In genomic region chr16:17395849-17396480, GRCh38 we compare ENCODE assay signal across 10 cellular contexts.
DNase-seq lines count a peak whose midpoint lies in the region; ATAC-seq and TF ChIP-seq lines count a peak whose summit lies in the region.
"Had no signal": no experiment of that assay in that cellular context is flagged by ENCODE, and none has a peak within 500 bp of the region (broad histone marks: within the 10 kb centered on the region; RNA-seq: fewer than 3 reads in every experiment).

No MANE protein-coding gene starts in this region.

- TF ChIP-seq CTCF in activated CD8-positive, alpha-beta T cell treated with anti-CD3 and anti-CD28 coated beads for 36 hours (IDR thresholded peaks at IDR 0.05): no peak
- TF ChIP-seq CTCF in upper lobe of right lung (IDR thresholded peaks at IDR 0.05) (no peak), endothelial cell (IDR thresholded peaks at IDR 0.05; ENCODE audit: unreplicated experiment) (no peak)

- no peak overlapping the region for H3K23ac ChIP-seq in mesenchymal stem cell (ENCODE audit: low read length in 2 of 2)

- 78% methylated on average over 9 of the region's 9 CpGs for WGBS in mesenchymal stem cell

- H4K91ac ChIP-seq in mesenchymal stem cell (ENCODE audit: low read length): no peak overlapping the region

- H2BK12ac ChIP-seq in mesenchymal stem cell (ENCODE audit: low read length in 2 of 2): no peak overlapping the region

- H2BK15ac ChIP-seq in mesenchymal stem cell (ENCODE audit: low read depth, poor library complexity, severe bottlenecking): no peak overlapping the region

- H3K4me1 ChIP-seq in mesenchymal stem cell (ENCODE audit: control insufficient read depth, insufficient read depth, low read depth, low read length): no peaks in the 10 kb centered on the region
- H3K4me1 ChIP-seq in upper lobe of right lung: peaks cover 31% of the 10 kb centered on the region
- H3K4me1 ChIP-seq: foreskin keratinocyte, psoas muscle had no signal

- H3K79me1 ChIP-seq in mesenchymal stem cell (replicated peaks; ENCODE audit: low read length, poor library complexity, severe bottlenecking): no peaks in the 10 kb centered on the region

- peaks cover 5% of the 10 kb centered on the region for H3K9me3 Mint-ChIP-seq in activated CD8-positive, alpha-beta T cell treated with anti-CD3 and anti-CD28 coated beads for 36 hours
- no peaks in the 10 kb centered on the region for H3K9me3 Mint-ChIP-seq in activated CD8-positive, alpha-beta T cell treated with anti-CD3 and anti-CD28 coated beads, Interleukin-2, amount 10 ng/mL, durations not matched to agents 7 days and 5 days (ENCODE audit: insufficient read depth)
- no peaks in the 10 kb centered on the region for H3K9me3 Mint-ChIP-seq in endothelial cell (ENCODE audit: unreplicated experiment)

- no peak for DNase-seq in activated CD8-positive, alpha-beta T cell treated with anti-CD3 and anti-CD28 coated beads for 36 hours
- no peak for DNase-seq in activated CD8-positive, alpha-beta T cell treated with anti-CD3 and anti-CD28 coated beads, Interleukin-2, amount 10 ng/mL, durations not matched to agents 7 days and 5 days
- DNase-seq in epithelial cell of prostate (ENCODE audit: low read depth, low spot score): peak; percentile 45
- no peak for DNase-seq in mesenchymal stem cell
- no peak for DNase-seq in upper lobe of right lung
- DNase-seq in endothelial cell (ENCODE audit: low spot score): no peak
- DNase-seq: foreskin keratinocyte, psoas muscle had no signal

- no peaks in the 10 kb centered on the region for H3K27me3 Mint-ChIP-seq in activated CD8-positive, alpha-beta T cell treated with anti-CD3 and anti-CD28 coated beads for 36 hours
- H3K27me3 Mint-ChIP-seq in activated CD8-positive, alpha-beta T cell treated with anti-CD3 and anti-CD28 coated beads, Interleukin-2, amount 10 ng/mL, durations not matched to agents 7 days and 5 days (ENCODE audit: low read depth): no peaks in the 10 kb centered on the region
- peaks cover 2% of the 10 kb centered on the region for H3K27me3 Mint-ChIP-seq in endothelial cell (ENCODE audit: unreplicated experiment)

- intact Hi-C loops in activated CD8-positive, alpha-beta T cell treated with anti-CD3 and anti-CD28 coated beads for 36 hours (cut with micrococcal nuclease): no loop called here
- intact Hi-C loops in upper lobe of right lung (cut with DNase I): no loop called here

- no peak overlapping the region for H2AFZ ChIP-seq in mesenchymal stem cell (ENCODE audit: low read depth, low read length)

- H3K9ac ChIP-seq in mesenchymal stem cell (ENCODE audit: low read length): peak overlapping the region; percentile 21

- no peaks in the 10 kb centered on the region for H3K36me3 ChIP-seq in mesenchymal stem cell (ENCODE audit: control insufficient read depth in 1 of 2, insufficient read depth in 2 of 2, low read depth in 1 of 2, low read length in 2 of 2)
- H3K36me3 ChIP-seq in upper lobe of right lung: no peaks in the 10 kb centered on the region

- H3K4me2 ChIP-seq in mesenchymal stem cell (ENCODE audit: low read length, poor library complexity, severe bottlenecking): no peak overlapping the region

- peak overlapping the region; percentile 34 for H3K27ac Mint-ChIP-seq in activated CD8-positive, alpha-beta T cell treated with anti-CD3 and anti-CD28 coated beads for 36 hours
- H3K27ac Mint-ChIP-seq in activated CD8-positive, alpha-beta T cell treated with anti-CD3 and anti-CD28 coated beads, Interleukin-2, amount 10 ng/mL, durations not matched to agents 7 days and 5 days: no peak overlapping the region
- H3K27ac Mint-ChIP-seq in endothelial cell (ENCODE audit: unreplicated experiment): no peak overlapping the region

- peaks cover 24% of the 10 kb centered on the region for H3K4me1 Mint-ChIP-seq in activated CD8-positive, alpha-beta T cell treated with anti-CD3 and anti-CD28 coated beads for 36 hours (ENCODE audit: low read depth)
- H3K4me1 Mint-ChIP-seq in activated CD8-positive, alpha-beta T cell treated with anti-CD3 and anti-CD28 coated beads, Interleukin-2, amount 10 ng/mL, durations not matched to agents 7 days and 5 days (ENCODE audit: low read depth): peaks cover 36% of the 10 kb centered on the region
- peaks cover 7% of the 10 kb centered on the region for H3K4me1 Mint-ChIP-seq in endothelial cell (ENCODE audit: unreplicated experiment)

- H3K4me3 ChIP-seq in mesenchymal stem cell (ENCODE audit: insufficient read depth in 1 of 2, low read depth in 1 of 2, low read length in 2 of 2) (no peak overlapping the region), upper lobe of right lung (no peak overlapping the region)
- H3K4me3 ChIP-seq: psoas muscle had no signal

- CTCF ChIA-PET in activated CD8-positive, alpha-beta T cell treated with anti-CD3 and anti-CD28 coated beads for 36 hours (lab: Charles Lee): interaction anchor here (1.0 kb wide), 1 partner anchor 20 kb away, joined by 3 read pairs; no protein-coding TSS in a partner anchor
- CTCF ChIA-PET in activated CD8-positive, alpha-beta T cell treated with anti-CD3 and anti-CD28 coated beads, Interleukin-2, amount 10 ng/mL, durations not matched to agents 7 days and 5 days (lab: Charles Lee): no interaction called here

- POLR2A ChIA-PET in activated CD8-positive, alpha-beta T cell treated with anti-CD3 and anti-CD28 coated beads for 36 hours (lab: Charles Lee): interaction anchor here (0.9 kb wide), 1 partner anchor 71 kb away, joined by 4 read pairs; no protein-coding TSS in a partner anchor
- POLR2A ChIA-PET in activated CD8-positive, alpha-beta T cell treated with anti-CD3 and anti-CD28 coated beads, Interleukin-2, amount 10 ng/mL, durations not matched to agents 7 days and 5 days (lab: Charles Lee): no interaction called here

- no peak overlapping the region for H4K8ac ChIP-seq in mesenchymal stem cell (ENCODE audit: low read length)

- H2BK5ac ChIP-seq in mesenchymal stem cell (ENCODE audit: low read depth, low read length, poor library complexity, severe bottlenecking): no peak overlapping the region

- no peak overlapping the region for H3K18ac ChIP-seq in mesenchymal stem cell (ENCODE audit: low read depth in 1 of 2, low read length in 2 of 2)

- no peak overlapping the region for H3K4me3 Mint-ChIP-seq in activated CD8-positive, alpha-beta T cell treated with anti-CD3 and anti-CD28 coated beads for 36 hours
- no peak overlapping the region for H3K4me3 Mint-ChIP-seq in activated CD8-positive, alpha-beta T cell treated with anti-CD3 and anti-CD28 coated beads, Interleukin-2, amount 10 ng/mL, durations not matched to agents 7 days and 5 days
- H3K4me3 Mint-ChIP-seq in endothelial cell (ENCODE audit: unreplicated experiment): no peak overlapping the region

- no peak overlapping the region for H3K14ac ChIP-seq in mesenchymal stem cell (ENCODE audit: low read length in 2 of 2)

- peaks cover 4% of the 10 kb centered on the region for H3K36me3 Mint-ChIP-seq in activated CD8-positive, alpha-beta T cell treated with anti-CD3 and anti-CD28 coated beads for 36 hours (ENCODE audit: low read depth)
- peaks cover 66% of the 10 kb centered on the region for H3K36me3 Mint-ChIP-seq in activated CD8-positive, alpha-beta T cell treated with anti-CD3 and anti-CD28 coated beads, Interleukin-2, amount 10 ng/mL, durations not matched to agents 7 days and 5 days (ENCODE audit: low read depth)
- H3K36me3 Mint-ChIP-seq in endothelial cell (ENCODE audit: low read depth, unreplicated experiment): no peaks in the 10 kb centered on the region

- no peak overlapping the region for H2BK120ac ChIP-seq in mesenchymal stem cell (ENCODE audit: low read depth, low read length)

- H3K27ac ChIP-seq in epithelial cell of prostate (peak overlapping the region; percentile 44), mesenchymal stem cell (ENCODE audit: low read length, poor library complexity, severe bottlenecking) (no peak overlapping the region), upper lobe of right lung (peak overlapping the region; percentile 65)
- H3K27ac ChIP-seq: foreskin keratinocyte, psoas muscle had no signal

- no peaks in the 10 kb centered on the region for H3K9me3 ChIP-seq in mesenchymal stem cell (ENCODE audit: control insufficient read depth, low read length)
- no peaks in the 10 kb centered on the region for H3K9me3 ChIP-seq in upper lobe of right lung
- H3K9me3 ChIP-seq: psoas muscle had no signal

- ATAC-seq in activated CD8-positive, alpha-beta T cell treated with anti-CD3 and anti-CD28 coated beads for 36 hours: no peak
- ATAC-seq in activated CD8-positive, alpha-beta T cell treated with anti-CD3 and anti-CD28 coated beads, Interleukin-2, amount 10 ng/mL, durations not matched to agents 7 days and 5 days: no peak
- ATAC-seq in upper lobe of right lung (peak; percentile 29), HG02623 (IDR thresholded peaks at IDR 0.05; ENCODE audit: unreplicated experiment) (no peak), GM19467 (IDR thresholded peaks at IDR 0.05; ENCODE audit: unreplicated experiment) (no peak)
- ATAC-seq: foreskin keratinocyte had no signal

- H2AK5ac ChIP-seq in mesenchymal stem cell (ENCODE audit: low read length, severe bottlenecking): no peak overlapping the region

- no peak overlapping the region for H3K4ac ChIP-seq in mesenchymal stem cell (ENCODE audit: low read depth in 1 of 2, low read length in 2 of 2)

- no peaks in the 10 kb centered on the region for H3K27me3 ChIP-seq in mesenchymal stem cell (ENCODE audit: control insufficient read depth in 1 of 2, insufficient read depth in 1 of 2, low read length in 2 of 2)
- H3K27me3 ChIP-seq in upper lobe of right lung: no peaks in the 10 kb centered on the region
- H3K27me3 ChIP-seq: foreskin keratinocyte had no signal
